In the genomic region with DNA sequence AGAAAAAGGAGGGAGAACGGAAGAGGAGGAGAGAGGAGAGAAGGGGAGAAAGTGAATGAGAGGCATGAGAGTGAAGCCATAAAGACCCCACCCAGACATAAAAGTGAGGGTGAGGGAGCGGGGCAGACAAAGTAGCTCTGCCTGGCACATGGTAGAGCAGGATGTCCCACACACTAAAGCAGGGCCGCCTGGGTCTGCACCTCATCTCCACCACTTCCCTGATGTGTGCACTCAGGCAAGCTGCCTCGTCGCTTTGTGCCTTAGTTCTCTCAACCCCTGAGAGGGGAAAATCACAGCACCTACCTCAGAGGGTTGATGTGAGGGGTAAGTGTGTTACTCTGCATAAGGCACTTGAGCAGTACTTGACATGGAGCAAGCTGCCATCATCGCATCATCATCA, we compare ENCODE assay signal across 15 cellular contexts.
DNase-seq lines count a peak whose midpoint lies in the region; ATAC-seq and TF ChIP-seq lines count a peak whose summit lies in the region.
"Had no signal": no experiment of that assay in that cellular context is flagged by ENCODE, and none has a peak within 500 bp of the region (broad histone marks: within the 10 kb centered on the region; RNA-seq: fewer than 3 reads in every experiment).

No MANE protein-coding gene starts in this region.

- H3K36me3 ChIP-seq in BLaER1 = no peaks in the 10 kb centered on the region
- H3K36me3 ChIP-seq in CD4-positive, CD25-positive, alpha-beta regulatory T cell (ENCODE audit: control insufficient read depth, insufficient read depth, low read length) = no peaks in the 10 kb centered on the region
- H3K36me3 ChIP-seq: MG63, Peyer's patch had no signal

- H3K36me3 Mint-ChIP-seq in CD4-positive, CD25-positive, alpha-beta regulatory T cell = no peaks in the 10 kb centered on the region
- H3K36me3 Mint-ChIP-seq in activated naive CD8-positive, alpha-beta T cell treated with anti-CD3 and anti-CD28 coated beads, Interleukin-2, amount 10 ng/mL, durations not matched to agents 7 days and 5 days = no peaks in the 10 kb centered on the region
- no peaks in the 10 kb centered on the region for H3K36me3 Mint-ChIP-seq in neural crest cell (ENCODE audit: low read depth)
- H3K36me3 Mint-ChIP-seq in CD4-positive, alpha-beta T cell (ENCODE audit: low read depth) = no peaks in the 10 kb centered on the region
- H3K36me3 Mint-ChIP-seq: CD14-positive monocyte had no signal

- intact Hi-C loops in CD4-positive, alpha-beta T cell (cut with DNase I, micrococcal nuclease) = no loop called here

- no peaks in the 10 kb centered on the region for H3K27me3 Mint-ChIP-seq in CD4-positive, CD25-positive, alpha-beta regulatory T cell
- H3K27me3 Mint-ChIP-seq in activated naive CD8-positive, alpha-beta T cell treated with anti-CD3 and anti-CD28 coated beads, Interleukin-2, amount 10 ng/mL, durations not matched to agents 7 days and 5 days = no peaks in the 10 kb centered on the region
- no peaks in the 10 kb centered on the region for H3K27me3 Mint-ChIP-seq in neural crest cell (ENCODE audit: low read depth)
- no peaks in the 10 kb centered on the region for H3K27me3 Mint-ChIP-seq in CD4-positive, alpha-beta T cell

- H3K9me3 ChIP-seq in BLaER1 = no peaks in the 10 kb centered on the region
- no peaks in the 10 kb centered on the region for H3K9me3 ChIP-seq in CD4-positive, CD25-positive, alpha-beta regulatory T cell (ENCODE audit: control insufficient read depth in 2 of 2, low read length in 2 of 2)
- H3K9me3 ChIP-seq in CD4-positive, alpha-beta T cell (ENCODE audit: control insufficient read depth, low read length) = no peaks in the 10 kb centered on the region
- H3K9me3 ChIP-seq: MG63, Peyer's patch had no signal

- peaks cover 0 to under 1% (median 0%) of the 10 kb centered on the region in 7 donors for H3K9me3 Mint-ChIP-seq in CD4-positive, CD25-positive, alpha-beta regulatory T cell
- no peaks in the 10 kb centered on the region for H3K9me3 Mint-ChIP-seq in activated naive CD8-positive, alpha-beta T cell treated with anti-CD3 and anti-CD28 coated beads, Interleukin-2, amount 10 ng/mL, durations not matched to agents 7 days and 5 days
- H3K9me3 Mint-ChIP-seq in neural crest cell = no peaks in the 10 kb centered on the region
- no peaks in the 10 kb centered on the region for H3K9me3 Mint-ChIP-seq in CD4-positive, alpha-beta T cell

- TF ChIP-seq CTCF in neural crest cell (conservative IDR thresholded peaks at IDR 0.05) = no peak
- TF ChIP-seq CTCF in CD4-positive, alpha-beta T cell (IDR thresholded peaks at IDR 0.05) = no peak

- H3K27ac ChIP-seq in BLaER1 = no peak overlapping the region
- no peak overlapping the region for H3K27ac ChIP-seq in CD4-positive, CD25-positive, alpha-beta regulatory T cell (ENCODE audit: insufficient read depth, low read length, poor library complexity, severe bottlenecking)
- H3K27ac ChIP-seq in CD4-positive, alpha-beta T cell (ENCODE audit: low read depth, low read length) = no peak overlapping the region
- H3K27ac ChIP-seq: Peyer's patch had no signal

- ATAC-seq in CD4-positive, CD25-positive, alpha-beta regulatory T cell (ENCODE audit: low read depth in 2 of 2) = no peak
- no peak for ATAC-seq in activated naive CD8-positive, alpha-beta T cell treated with anti-CD3 and anti-CD28 coated beads, Interleukin-2, amount 10 ng/mL, durations not matched to agents 7 days and 5 days (ENCODE audit: low read depth)
- ATAC-seq in CD4-positive, alpha-beta T cell (ENCODE audit: poor library complexity) = no peak
- no peak for ATAC-seq in HG03469 (IDR thresholded peaks at IDR 0.05; ENCODE audit: unreplicated experiment)

- CTCF ChIA-PET in CD4-positive, alpha-beta T cell (lab: Charles Lee) = no interaction called here

- peaks cover 31 to 55% (median 39%) of the 10 kb centered on the region in 4 donors for H3K4me1 Mint-ChIP-seq in CD4-positive, CD25-positive, alpha-beta regulatory T cell
- peaks cover 33% of the 10 kb centered on the region for H3K4me1 Mint-ChIP-seq in activated naive CD8-positive, alpha-beta T cell treated with anti-CD3 and anti-CD28 coated beads, Interleukin-2, amount 10 ng/mL, durations not matched to agents 7 days and 5 days
- H3K4me1 Mint-ChIP-seq in neural crest cell = peaks cover 15% of the 10 kb centered on the region
- peaks cover 49% of the 10 kb centered on the region for H3K4me1 Mint-ChIP-seq in CD4-positive, alpha-beta T cell (ENCODE audit: low read depth)

- POLR2A ChIA-PET in activated naive CD8-positive, alpha-beta T cell treated with anti-CD3 and anti-CD28 coated beads, Interleukin-2, amount 10 ng/mL, durations not matched to agents 7 days and 5 days (lab: Charles Lee) = interaction anchor here (1.2 kb wide), 1 partner anchor 44 kb away, joined by 4 read pairs; no protein-coding TSS in a partner anchor
- POLR2A ChIA-PET in CD4-positive, alpha-beta T cell (lab: Charles Lee) = interaction anchor here (0.6 kb wide), 1 partner anchor 42 kb away, joined by 3 read pairs; no protein-coding TSS in a partner anchor

- peak overlapping the region; percentile 46 for H3K4me2 ChIP-seq in BLaER1

- no peaks in the 10 kb centered on the region for H4K20me1 ChIP-seq in BLaER1

- H3K4me3 ChIP-seq in BLaER1 = no peak overlapping the region
- no peak overlapping the region for H3K4me3 ChIP-seq in CD4-positive, CD25-positive, alpha-beta regulatory T cell (ENCODE audit: low read depth, low read length)
- H3K4me3 ChIP-seq: MG63, Peyer's patch had no signal

- no peak for DNase-seq in CD4-positive, CD25-positive, alpha-beta regulatory T cell
- DNase-seq in activated naive CD8-positive, alpha-beta T cell treated with anti-CD3 and anti-CD28 coated beads, Interleukin-2, amount 10 ng/mL, durations not matched to agents 7 days and 5 days = no peak
- DNase-seq in neural crest cell (ENCODE audit: low read depth, low spot score) = no peak
- DNase-seq in CD4-positive, alpha-beta T cell = no peak
- DNase-seq in activated CD4-positive, alpha-beta T cell treated with anti-CD3 and anti-CD28 coated beads, Interleukin-2, amount 50 U/mL, for 48 hours = no peak
- DNase-seq: ACHN, EL, GF-D8, MG63, NCI-H2081 treated with DMSO at 0.1 percent for 48 hours, NCI-H82, Peyer's patch had no signal

- peaks cover 35% of the 10 kb centered on the region for H3K4me1 ChIP-seq in BLaER1
- H3K4me1 ChIP-seq in CD4-positive, CD25-positive, alpha-beta regulatory T cell (ENCODE audit: control insufficient read depth, insufficient read depth, low read length, poor library complexity, severe bottlenecking) = peaks cover 36% of the 10 kb centered on the region
- H3K4me1 ChIP-seq: Peyer's patch had no signal

- H3K27ac Mint-ChIP-seq in CD4-positive, CD25-positive, alpha-beta regulatory T cell = peak overlapping the region in 2 of 3 donors; percentile 69 to 79
- peak overlapping the region; percentile 1 for H3K27ac Mint-ChIP-seq in activated naive CD8-positive, alpha-beta T cell treated with anti-CD3 and anti-CD28 coated beads, Interleukin-2, amount 10 ng/mL, durations not matched to agents 7 days and 5 days
- H3K27ac Mint-ChIP-seq in neural crest cell (ENCODE audit: unreplicated experiment) = peak overlapping the region; percentile 91
- no peak overlapping the region for H3K27ac Mint-ChIP-seq in CD4-positive, alpha-beta T cell

- no peaks in the 10 kb centered on the region for H3K27me3 ChIP-seq in BLaER1
- no peaks in the 10 kb centered on the region for H3K27me3 ChIP-seq in CD4-positive, CD25-positive, alpha-beta regulatory T cell (ENCODE audit: control insufficient read depth, insufficient read depth, low read length)
- H3K27me3 ChIP-seq in CD4-positive, alpha-beta T cell (ENCODE audit: control insufficient read depth, insufficient read depth, low read length) = no peaks in the 10 kb centered on the region
- H3K27me3 ChIP-seq: MG63, Peyer's patch had no signal

- H3K4me3 Mint-ChIP-seq in CD4-positive, CD25-positive, alpha-beta regulatory T cell = no peak overlapping the region
- H3K4me3 Mint-ChIP-seq in activated naive CD8-positive, alpha-beta T cell treated with anti-CD3 and anti-CD28 coated beads, Interleukin-2, amount 10 ng/mL, durations not matched to agents 7 days and 5 days = no peak overlapping the region
- no peak overlapping the region for H3K4me3 Mint-ChIP-seq in neural crest cell
- no peak overlapping the region for H3K4me3 Mint-ChIP-seq in CD4-positive, alpha-beta T cell
- H3K4me3 Mint-ChIP-seq: CD14-positive monocyte had no signal

- no peak overlapping the region for H3K9ac ChIP-seq in BLaER1
